Comparison of ENCODE assay signal across 18 cellular contexts in genomic region chr19:19160489-19161035, GRCh38. TPM values are rescaled to one million over a fixed set of nuclear protein-coding genes. Genes with fewer than 3 reads are reported as not detected.
DNase-seq lines count a peak whose midpoint lies in the region; ATAC-seq, FAIRE-seq and TF ChIP-seq lines count a peak whose summit lies in the region.
"Had no signal": no experiment of that assay in that cellular context is flagged by ENCODE, and none has a peak within 500 bp of the region (broad histone marks: within the 10 kb centered on the region; RNA-seq: fewer than 3 reads in every experiment).

No MANE protein-coding gene starts in this region.

- H3K79me2 ChIP-seq in GM12878 (ENCODE audit: control insufficient read depth, insufficient read depth, low read length): peaks cover 2% of the 10 kb centered on the region

- peak overlapping the region; percentile 12 to 73 (median 55); a peak in 19 of 22 replicates for H3K4me2 ChIP-seq in BLaER1 treated with 17β-estradiol and CSF1 and Interleukin-3, amounts not matched to agents 10 nM and 100 nM
- peak overlapping the region; percentile 93 for H3K4me2 ChIP-seq in GM12878 (ENCODE audit: control insufficient read depth, insufficient read depth)

- H3K36me3 ChIP-seq in BLaER1 treated with 17β-estradiol and CSF1 and Interleukin-3, amounts not matched to agents 10 nM and 100 nM: peaks cover 14 to 19% (median 17%) of the 10 kb centered on the region in 11 experiments; a peak in 21 of 22 replicates
- no peaks in the 10 kb centered on the region for H3K36me3 ChIP-seq in HUES64 (ENCODE audit: insufficient read depth, low read length)
- no peaks in the 10 kb centered on the region; a peak in 1 of 4 replicates for H3K36me3 ChIP-seq in GM12878 (ENCODE audit: control insufficient read depth in 2 of 2, insufficient read depth in 2 of 2, low read length in 1 of 2)

- no TSS peak for BruUV-seq in GM12878 (replicated peaks; lab: Mats Ljungman, UMichigan)

- H3K4me1 ChIP-seq in BLaER1 treated with 17β-estradiol and CSF1 and Interleukin-3, amounts not matched to agents 10 nM and 100 nM: peaks cover 0 to 29% (median 18%) of the 10 kb centered on the region in 10 experiments; a peak in 18 of 20 replicates
- H3K4me1 ChIP-seq in HUES64 (ENCODE audit: insufficient read depth, low read length) (no peaks in the 10 kb centered on the region), GM12878 (ENCODE audit: control insufficient read depth, insufficient read depth, low read length) (peaks cover 50% of the 10 kb centered on the region)
- H3K4me1 ChIP-seq: Caco-2, gastroesophageal sphincter had no signal

- RAD21 ChIA-PET in GM12878 (lab: Charles Lee; ENCODE audit: unreplicated experiment): interaction anchor here (0.7 to 17.5 kb wide), 2 partner anchors 10 to 12 kb away, joined by 3 to 394 read pairs; partner anchors contain the start of gene MEF2B

- H2AFZ ChIP-seq in GM12878 (ENCODE audit: control insufficient read depth, low read depth, low read length): peak overlapping the region; percentile 38

- peak overlapping the region in 3 of 11 experiments; percentile 17 to 49 (median 27); a peak in 2 of 22 replicates for H3K27ac ChIP-seq in BLaER1 treated with 17β-estradiol and CSF1 and Interleukin-3, amounts not matched to agents 10 nM and 100 nM
- peak overlapping the region; percentile 64; the same call in 1 of the 2 replicates for H3K27ac ChIP-seq in HUES64 (ENCODE audit: low read depth, low read length)
- H3K27ac ChIP-seq in GM12878 (ENCODE audit: control insufficient read depth, insufficient read depth): peak overlapping the region; percentile 82
- H3K27ac ChIP-seq: gastroesophageal sphincter, skin epidermis had no signal

- in situ Hi-C loops in GM18951 (cut with MboI; ENCODE audit: low sequenced_read_pairs, unreplicated experiment) (no loop called here), GM12878 (cut with MboI) (no loop called here)

- peak overlapping the region in 1 of 11 experiments; percentile 49; a peak in 1 of 22 replicates for H3K9ac ChIP-seq in BLaER1 treated with 17β-estradiol and CSF1 and Interleukin-3, amounts not matched to agents 10 nM and 100 nM
- H3K9ac ChIP-seq in HUES64 (ENCODE audit: low read depth, low read length): peak overlapping the region; percentile 67
- peak overlapping the region; percentile 52 for H3K9ac ChIP-seq in GM12878 (ENCODE audit: control insufficient read depth, insufficient read depth, low read length)

- POLR2A ChIA-PET in GM12878 (lab: Charles Lee): interaction anchor here (1.1 to 7.7 kb wide), 3 partner anchors 8 to 13 kb away, joined by 5 to 74 read pairs (median 8); partner anchors contain the start of gene MEF2B

- intact Hi-C loops in GM12878 (cut with micrococcal nuclease; ENCODE audit: unreplicated experiment) (no loop called here), posterior vena cava (cut with DNase I) (no loop called here)

- H4K20me1 ChIP-seq in BLaER1 treated with 17β-estradiol and CSF1 and Interleukin-3, amounts not matched to agents 10 nM and 100 nM: peaks cover 0 to 47% (median 0%) of the 10 kb centered on the region in 11 experiments; a peak in 6 of 22 replicates
- no peaks in the 10 kb centered on the region for H4K20me1 ChIP-seq in GM12878 (ENCODE audit: control insufficient read depth, insufficient read depth)

- ATAC-seq in GM12878: peak; percentile 66
- ATAC-seq in HG03521 (IDR thresholded peaks at IDR 0.05; ENCODE audit: unreplicated experiment): no peak
- ATAC-seq: gastroesophageal sphincter had no signal

- SMC1A ChIA-PET in GM12878 (lab: Charles Lee; ENCODE audit: uncharacterized antibody, unreplicated experiment): interaction anchor here (0.9 to 3.1 kb wide), 8 partner anchors 8 to 19 kb away, joined by 3 to 18 read pairs (median 6); partner anchors contain the start of gene MEF2B

- H3K27me3 ChIP-seq in BLaER1 treated with 17β-estradiol and CSF1 and Interleukin-3, amounts not matched to agents 10 nM and 100 nM: no peaks in the 10 kb centered on the region
- H3K27me3 ChIP-seq in HUES64 (ENCODE audit: insufficient read depth, low read length) (no peaks in the 10 kb centered on the region), GM12878 (replicated peaks in 1 of 2; ENCODE audit: control insufficient read depth in 2 of 2, insufficient read depth in 2 of 2, low read length in 1 of 2) (no peaks in the 10 kb centered on the region)
- H3K27me3 ChIP-seq: gastroesophageal sphincter had no signal

- TF ChIP-seq CTCF in GM12878 (IDR thresholded peaks at IDR 0.05 in 2 of 3, conservative IDR thresholded peaks at IDR 0.05 in 1 of 3; ENCODE audit: control insufficient read depth in 2 of 3, extremely low read depth in 1 of 3, insufficient read depth in 1 of 3, low read depth in 3 of 3, low read length in 3 of 3): no peak

- no peak overlapping the region for H3K4me3 ChIP-seq in BLaER1 treated with 17β-estradiol and CSF1 and Interleukin-3, amounts not matched to agents 10 nM and 100 nM
- H3K4me3 ChIP-seq in HUES64 (ENCODE audit: low read length) (no peak overlapping the region), GM12878 (peak overlapping the region; percentile 41; the same call in 1 of the 2 replicates)
- H3K4me3 ChIP-seq: gastroesophageal sphincter, skin epidermis had no signal

- H3K9me3 ChIP-seq in BLaER1 treated with 17β-estradiol and CSF1 and Interleukin-3, amounts not matched to agents 10 nM and 100 nM (replicated peaks in 1 of 11): peaks cover 0 to 10% (median 4%) of the 10 kb centered on the region in 11 experiments; a peak in 8 of 22 replicates
- H3K9me3 ChIP-seq in HUES64 (ENCODE audit: insufficient read depth, low read depth, low read length): no peaks in the 10 kb centered on the region
- H3K9me3 ChIP-seq in GM12878 (replicated peaks; ENCODE audit: control insufficient read depth, insufficient read depth, low read length): no peaks in the 10 kb centered on the region
- H3K9me3 ChIP-seq: Caco-2, gastroesophageal sphincter had no signal

- TF ChIP-seq RAD21 in GM12878 (IDR thresholded peaks at IDR 0.05; ENCODE audit: insufficient read depth, low read depth, low read length): no peak

- CTCF ChIA-PET in GM12878 (lab: Yijun Ruan, JAX): interaction anchor here (7.3 to 11.3 kb wide), 3 partner anchors 9 to 14 kb away, joined by 57 to 135 read pairs (median 86); partner anchors contain the start of gene MEF2B

- DNase-seq in GM12878 (ENCODE audit: low read depth, low spot score) (no peak), dedifferentiated amniotic fluid mesenchymal stem cell (ENCODE audit: extremely low spot score) (no peak), posterior vena cava (ENCODE audit: low spot score) (no peak), DMS79 (lab: John Stamatoyannopoulos, UW) (no peak)
- DNase-seq: ACHN; activated CD4-positive, alpha-beta T cell treated with anti-CD3 and anti-CD28 coated beads, Interleukin-2, amount 50 U/mL, for 1 hour; activated T-cell treated with anti-CD3 and anti-CD28 coated beads, Interleukin-2, amount 50 U/mL, for 72 hours; Caco-2; kidney glomerular epithelial cell; NCI-H2029 treated with DMSO at 0.1 percent for 48 hours; NCI-H774; SHP77 treated with DMSO at 0.1 percent for 48 hours had no signal

- peak; percentile 5 for TF ChIP-seq POLR2A in GM18951 (IDR thresholded peaks at IDR 0.05; ENCODE audit: extremely low read depth, insufficient read depth, insufficient read length)
- TF ChIP-seq POLR2A in GM12878 (IDR thresholded peaks at IDR 0.05; ENCODE audit: low read depth, low read length): no peak

- no peak for FAIRE-seq in GM12878 (lab: Jason Lieb, UNC)

- TF ChIP-seq EP300 in GM12878 (IDR thresholded peaks at IDR 0.05; ENCODE audit: borderline replicate concordance in 1 of 2, control insufficient read depth in 1 of 2, low read depth in 2 of 2, low read length in 2 of 2): peak in 1 of 2 experiments; percentile 38; a peak in 2 of 4 replicates

- 56% methylated on average over 26 of the region's 26 CpGs for WGBS in HUES64
- WGBS in GM12878 (ENCODE audit: insufficient coverage, insufficient replicate concordance, low lambda C conversion rate, missing lambda C conversion rate): 6% methylated on average over 15 of the region's 26 CpGs

RNA-seq across cellular contexts. Expression of gene MEF2B, which starts 9.5 kb away (rescaled TPM):
- polyA plus RNA-seq in HUES64 (2013, experiment 1 of 2): 0.45 TPM
- 0.89 TPM for polyA plus RNA-seq in HUES64 (2013, experiment 2 of 2)
- total RNA-seq in GM12878 (2013; cell fraction: nucleolus; rRNA removed): 4.9 and 5.2 TPM in 2 replicates
- total RNA-seq in GM12878 (2014; rRNA removed): 13.6 and 17.9 TPM in 2 replicates
- total RNA-seq in GM12878 (2014; rRNA removed; fragmentation: Illumina TruSeq; extraction: Trizol): 6.4 and 7.6 TPM in 2 replicates
- total RNA-seq in GM12878 (2021): 33.0 and 36.6 TPM in 2 replicates
- polyA plus RNA-seq in GM12878 (2011; ENCODE audit: low read depth): 13.7 TPM
- polyA plus RNA-seq in GM12878 (2011; rRNA removed): 0.69 and 1.8 TPM in 2 replicates
- polyA plus RNA-seq in GM12878 (2011; cell fraction: cytosol; rRNA removed): 4.8 and 5.5 TPM in 2 replicates
- 8.7 and 9.5 TPM in 2 replicates for polyA plus RNA-seq in GM12878 (2011; cell fraction: nucleus; rRNA removed)
- polyA plus RNA-seq in GM12878 (2012): 42.4 and 45.0 TPM in 2 replicates
- 4.2 and 10.0 TPM in 2 replicates for polyA plus RNA-seq in GM12878 (2014; fragmentation: Illumina TruSeq; extraction: Trizol)
- under 1 TPM; 0.09 to 0.21 TPM for polyA plus RNA-seq in GM12878 (2014; fragmentation: Nextera tagmentation; extraction: Ambion mirVana)
- 22.7 and 33.8 TPM in 2 replicates for polyA plus RNA-seq in GM12878 (2014; rRNA removed)
- 10 to 100 TPM in 1 of 2 experiments, 1 to 10 TPM in 1; 7.8 to 11.3 TPM for polyA plus RNA-seq in GM12878 (2016; fragmentation: Nextera tagmentation; extraction: Ambion mirVana)
- polyA minus RNA-seq in GM12878 (2011; rRNA and poly(A)+ RNA removed): 0.59 and 3.2 TPM in 2 replicates
- 1.7 and 2.5 TPM in 2 replicates for polyA minus RNA-seq in GM12878 (2011; cell fraction: cytosol; rRNA and poly(A)+ RNA removed)
- 2.1 and 3.3 TPM in 2 replicates for polyA minus RNA-seq in GM12878 (2011; cell fraction: nucleus; rRNA and poly(A)+ RNA removed)
- total RNA-seq in posterior vena cava: 1 to 10 TPM in 1 of 2 donors, under 1 TPM in 1; 0.76 to 1.3 TPM
- total RNA-seq: gastroesophageal sphincter had no signal

RNA-seq across cellular contexts. Expression of gene TMEM161A, which starts 22.3 kb away (rescaled TPM):
- 22.8 TPM for polyA plus RNA-seq in HUES64 (2013, experiment 1 of 2)
- 24.6 TPM for polyA plus RNA-seq in HUES64 (2013, experiment 2 of 2)
- total RNA-seq in GM12878 (2013; cell fraction: nucleolus; rRNA removed): 46.2 and 47.6 TPM in 2 replicates
- total RNA-seq in GM12878 (2014; rRNA removed): 27.6 and 32.1 TPM in 2 replicates
- 8.4 and 9.1 TPM in 2 replicates for total RNA-seq in GM12878 (2014; rRNA removed; fragmentation: Illumina TruSeq; extraction: Trizol)
- 27.7 and 28.3 TPM in 2 replicates for total RNA-seq in GM12878 (2021)
- polyA plus RNA-seq in GM12878 (2011; ENCODE audit: low read depth): 5.5 TPM
- 5.7 and 16.4 TPM in 2 replicates for polyA plus RNA-seq in GM12878 (2011; rRNA removed)
- polyA plus RNA-seq in GM12878 (2011; cell fraction: cytosol; rRNA removed): 27.9 and 35.4 TPM in 2 replicates
- 115 and 130 TPM in 2 replicates for polyA plus RNA-seq in GM12878 (2011; cell fraction: nucleus; rRNA removed)
- 13.5 and 16.7 TPM in 2 replicates for polyA plus RNA-seq in GM12878 (2012)
- 0.79 and 7.3 TPM in 2 replicates for polyA plus RNA-seq in GM12878 (2014; fragmentation: Illumina TruSeq; extraction: Trizol)
- polyA plus RNA-seq in GM12878 (2014; fragmentation: Nextera tagmentation; extraction: Ambion mirVana): 1 to 10 TPM; 1.1 to 2.0 TPM
- polyA plus RNA-seq in GM12878 (2014; rRNA removed): 37.1 and 43.9 TPM in 2 replicates
- 10 to 100 TPM; 21.6 to 24.6 TPM for polyA plus RNA-seq in GM12878 (2016; fragmentation: Nextera tagmentation; extraction: Ambion mirVana)
- 35.9 and 41.4 TPM in 2 replicates for polyA minus RNA-seq in GM12878 (2011; rRNA and poly(A)+ RNA removed)
- polyA minus RNA-seq in GM12878 (2011; cell fraction: cytosol; rRNA and poly(A)+ RNA removed): 16.3 and 17.4 TPM in 2 replicates
- polyA minus RNA-seq in GM12878 (2011; cell fraction: nucleus; rRNA and poly(A)+ RNA removed): 31.8 and 53.4 TPM in 2 replicates
- 10 to 100 TPM; 14.0 to 20.1 TPM for total RNA-seq in posterior vena cava

RNA-seq across cellular contexts. Expression of gene BORCS8, which starts 31.4 kb away (rescaled TPM):
- polyA plus RNA-seq in HUES64 (2013, experiment 1 of 2): 13.6 TPM
- 13.9 TPM for polyA plus RNA-seq in HUES64 (2013, experiment 2 of 2)
- 31.6 and 35.8 TPM in 2 replicates for total RNA-seq in GM12878 (2013; cell fraction: nucleolus; rRNA removed)
- total RNA-seq in GM12878 (2014; rRNA removed): 31.1 and 33.5 TPM in 2 replicates
- 14.9 TPM in 2 replicates for total RNA-seq in GM12878 (2014; rRNA removed; fragmentation: Illumina TruSeq; extraction: Trizol)
- 25.8 and 27.1 TPM in 2 replicates for total RNA-seq in GM12878 (2021)
- 9.7 TPM for polyA plus RNA-seq in GM12878 (2011; ENCODE audit: low read depth)
- 5.3 and 13.7 TPM in 2 replicates for polyA plus RNA-seq in GM12878 (2011; rRNA removed)
- 15.2 and 24.3 TPM in 2 replicates for polyA plus RNA-seq in GM12878 (2011; cell fraction: cytosol; rRNA removed)
- 25.3 and 37.8 TPM in 2 replicates for polyA plus RNA-seq in GM12878 (2011; cell fraction: nucleus; rRNA removed)
- 10.9 and 13.6 TPM in 2 replicates for polyA plus RNA-seq in GM12878 (2012)
- polyA plus RNA-seq in GM12878 (2014; fragmentation: Illumina TruSeq; extraction: Trizol): 8.6 and 19.6 TPM in 2 replicates
- 1 to 10 TPM; 3.7 to 6.0 TPM for polyA plus RNA-seq in GM12878 (2014; fragmentation: Nextera tagmentation; extraction: Ambion mirVana)
- 30.8 and 31.5 TPM in 2 replicates for polyA plus RNA-seq in GM12878 (2014; rRNA removed)
- 10 to 100 TPM; 39.0 to 40.3 TPM for polyA plus RNA-seq in GM12878 (2016; fragmentation: Nextera tagmentation; extraction: Ambion mirVana)
- polyA minus RNA-seq in GM12878 (2011; rRNA and poly(A)+ RNA removed): 8.3 and 14.1 TPM in 2 replicates
- 5.9 and 10.2 TPM in 2 replicates for polyA minus RNA-seq in GM12878 (2011; cell fraction: cytosol; rRNA and poly(A)+ RNA removed)
- 6.8 and 16.6 TPM in 2 replicates for polyA minus RNA-seq in GM12878 (2011; cell fraction: nucleus; rRNA and poly(A)+ RNA removed)
- 10 to 100 TPM; 16.2 to 19.4 TPM for total RNA-seq in posterior vena cava

RNA-seq across cellular contexts. Expression of gene RFXANK, which starts 31.5 kb away (rescaled TPM):
- polyA plus RNA-seq in HUES64 (2013, experiment 1 of 2): 47.3 TPM
- polyA plus RNA-seq in HUES64 (2013, experiment 2 of 2): 54.1 TPM
- total RNA-seq in GM12878 (2013; cell fraction: nucleolus; rRNA removed): 47.3 and 51.9 TPM in 2 replicates
- total RNA-seq in GM12878 (2014; rRNA removed) (98.3 and 125 TPM in 2 replicates), GM12878 (2014; rRNA removed; fragmentation: Illumina TruSeq; extraction: Trizol) (81.0 and 88.1 TPM in 2 replicates), GM12878 (2021) (113 and 118 TPM in 2 replicates), posterior vena cava (10 to 100 TPM; 32.8 to 36.6 TPM)
- 100 TPM for polyA plus RNA-seq in GM12878 (2011; ENCODE audit: low read depth)
- polyA plus RNA-seq in GM12878 (2011; rRNA removed) (35.0 and 73.8 TPM in 2 replicates), GM12878 (2014; fragmentation: Illumina TruSeq; extraction: Trizol) (40.2 and 89.4 TPM in 2 replicates), GM12878 (2014; fragmentation: Nextera tagmentation; extraction: Ambion mirVana) (10 to 100 TPM; 70.8 TPM), GM12878 (2014; rRNA removed) (102 and 126 TPM in 2 replicates), GM12878 (2016; fragmentation: Nextera tagmentation; extraction: Ambion mirVana) (100 to 1,000 TPM; 108 to 119 TPM)
- polyA plus RNA-seq in GM12878 (2011; cell fraction: cytosol; rRNA removed): 124 and 158 TPM in 2 replicates
- polyA plus RNA-seq in GM12878 (2011; cell fraction: nucleus; rRNA removed): 213 and 235 TPM in 2 replicates
- polyA plus RNA-seq in GM12878 (2012): 113 and 114 TPM in 2 replicates
- polyA minus RNA-seq in GM12878 (2011; rRNA and poly(A)+ RNA removed): 55.2 and 80.2 TPM in 2 replicates
- 34.3 and 37.6 TPM in 2 replicates for polyA minus RNA-seq in GM12878 (2011; cell fraction: cytosol; rRNA and poly(A)+ RNA removed)
- 57.1 and 106 TPM in 2 replicates for polyA minus RNA-seq in GM12878 (2011; cell fraction: nucleus; rRNA and poly(A)+ RNA removed)

RNA-seq across cellular contexts. Expression of gene NR2C2AP, which starts 42.7 kb away (rescaled TPM):
- polyA plus RNA-seq in HUES64 (2013, experiment 1 of 2): 9.9 TPM
- polyA plus RNA-seq in HUES64 (2013, experiment 2 of 2): 9.6 TPM
- total RNA-seq in GM12878 (2013; cell fraction: nucleolus; rRNA removed): 10.1 and 12.1 TPM in 2 replicates
- total RNA-seq in GM12878 (2014; rRNA removed): 22.4 and 23.9 TPM in 2 replicates
- 19.7 and 22.5 TPM in 2 replicates for total RNA-seq in GM12878 (2014; rRNA removed; fragmentation: Illumina TruSeq; extraction: Trizol)
- 27.8 and 28.5 TPM in 2 replicates for total RNA-seq in GM12878 (2021)
- 9.9 TPM for polyA plus RNA-seq in GM12878 (2011; ENCODE audit: low read depth)
- 13.0 and 22.0 TPM in 2 replicates for polyA plus RNA-seq in GM12878 (2011; rRNA removed)
- polyA plus RNA-seq in GM12878 (2011; cell fraction: cytosol; rRNA removed): 17.5 and 27.3 TPM in 2 replicates
- polyA plus RNA-seq in GM12878 (2011; cell fraction: nucleus; rRNA removed): 42.0 and 47.9 TPM in 2 replicates
- polyA plus RNA-seq in GM12878 (2012): 14.9 and 16.6 TPM in 2 replicates
- 13.6 and 21.5 TPM in 2 replicates for polyA plus RNA-seq in GM12878 (2014; fragmentation: Illumina TruSeq; extraction: Trizol)
- polyA plus RNA-seq in GM12878 (2014; fragmentation: Nextera tagmentation; extraction: Ambion mirVana): 10 to 100 TPM; 43.3 to 44.8 TPM
- 31.0 and 33.7 TPM in 2 replicates for polyA plus RNA-seq in GM12878 (2014; rRNA removed)
- 10 to 100 TPM; 28.4 to 29.0 TPM for polyA plus RNA-seq in GM12878 (2016; fragmentation: Nextera tagmentation; extraction: Ambion mirVana)
- polyA minus RNA-seq in GM12878 (2011; rRNA and poly(A)+ RNA removed): 7.8 and 15.9 TPM in 2 replicates
- polyA minus RNA-seq in GM12878 (2011; cell fraction: cytosol; rRNA and poly(A)+ RNA removed): 4.4 and 5.5 TPM in 2 replicates
- polyA minus RNA-seq in GM12878 (2011; cell fraction: nucleus; rRNA and poly(A)+ RNA removed): 7.3 and 10.1 TPM in 2 replicates
- 10 to 100 TPM in 1 of 2 donors, 1 to 10 TPM in 1; 9.3 to 14.8 TPM for total RNA-seq in posterior vena cava
